Comparison of ENCODE assay signal across 22 cellular contexts in the genomic region with DNA sequence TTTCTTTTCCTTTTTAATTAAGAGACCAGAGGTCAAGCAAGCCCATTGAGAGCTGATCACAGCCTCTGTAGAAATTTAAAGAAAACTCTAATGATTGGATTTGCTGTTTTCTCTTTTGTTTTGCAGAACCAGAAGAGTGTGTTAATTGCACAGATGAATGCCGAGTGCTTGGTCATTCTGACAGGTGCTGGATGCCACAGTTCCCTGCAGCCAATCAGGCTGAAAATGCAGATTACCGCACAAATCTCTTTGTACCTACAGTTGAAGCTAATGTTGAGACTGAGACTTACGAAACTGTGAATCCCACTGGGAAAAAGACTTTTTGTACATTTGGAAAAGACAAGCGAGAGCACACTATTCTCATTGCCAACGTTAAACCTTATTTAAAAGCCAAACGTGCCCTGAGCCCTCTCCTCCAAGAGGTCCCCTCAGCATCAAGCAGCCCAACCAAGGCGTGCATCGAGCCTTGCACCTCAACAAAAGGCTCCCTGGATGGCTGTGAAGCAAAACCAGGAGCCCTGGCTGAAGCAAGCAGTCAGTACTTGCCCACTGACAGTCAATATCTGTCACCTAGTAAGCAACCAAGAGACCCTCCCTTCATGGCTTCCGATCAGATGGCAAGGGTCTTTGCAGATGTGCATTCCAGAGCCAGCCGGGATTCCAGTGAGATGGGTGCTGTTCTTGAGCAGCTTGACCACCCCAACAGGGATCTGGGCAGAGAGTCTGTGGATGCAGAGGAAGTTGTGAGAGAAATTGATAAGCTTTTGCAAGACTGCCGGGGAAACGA.
"Had no signal": no experiment of that assay in that cellular context is flagged by ENCODE, and none has a peak within 500 bp of the region (broad histone marks: within the 10 kb centered on the region; RNA-seq: fewer than 3 reads in every experiment).

No MANE protein-coding gene starts in this region.

- H3K9me3 ChIP-seq: right lobe of liver, tibial nerve had no signal

- H3K27ac ChIP-seq: foreskin keratinocyte, right lobe of liver, skin epidermis, tibial nerve, VCaP had no signal

- H3K27ac Mint-ChIP-seq: activated CD4-positive, alpha-beta T cell treated with anti-CD3 and anti-CD28 coated beads, Interleukin-2, amount 10 ng/mL, durations not matched to agents 7 days and 5 days; activated CD8-positive, alpha-beta T cell treated with anti-CD3 and anti-CD28 coated beads, Interleukin-2, amount 10 ng/mL, durations not matched to agents 7 days and 5 days; activated naive CD4-positive, alpha-beta T cell treated with anti-CD3 and anti-CD28 coated beads, Interleukin-2, amount 50 U/mL, for 72 hours; activated T-helper 1 cell treated with anti-CD3 and anti-CD28 coated beads, Interleukin-12 subunit alpha, Interleukin-12 subunit beta, Interleukin-2, Interleukin-4 antibody, amounts not matched to agents 30 ng/mL and 10 ng/mL and 1 ng/mL, durations not matched to agents 14 hours and 24 hours and 36 hours; brain; dendritic cell treated with granulocyte-macrophage colony-stimulating factor and Interleukin-4, amounts not matched to agents 40 ng/mL and 50 ng/mL, for 4 days; memory B cell; nephron; stimulated activated naive CD8-positive, alpha-beta T cell treated with anti-CD3 and anti-CD28 coated beads, Interleukin-15, amount 100 ng/mL, for 72 hours had no signal

- H3K9me3 Mint-ChIP-seq: activated CD4-positive, alpha-beta T cell treated with anti-CD3 and anti-CD28 coated beads, Interleukin-2, amount 10 ng/mL, durations not matched to agents 7 days and 5 days; activated T-helper 1 cell treated with anti-CD3 and anti-CD28 coated beads, Interleukin-12 subunit alpha, Interleukin-12 subunit beta, Interleukin-2, Interleukin-4 antibody, amounts not matched to agents 30 ng/mL and 10 ng/mL and 1 ng/mL, durations not matched to agents 14 hours and 24 hours and 36 hours; brain; dendritic cell treated with granulocyte-macrophage colony-stimulating factor and Interleukin-4, amounts not matched to agents 40 ng/mL and 50 ng/mL, for 4 days; nephron had no signal

- H3K4me3 Mint-ChIP-seq: activated CD4-positive, alpha-beta T cell treated with anti-CD3 and anti-CD28 coated beads, Interleukin-2, amount 10 ng/mL, durations not matched to agents 7 days and 5 days; activated CD8-positive, alpha-beta T cell treated with anti-CD3 and anti-CD28 coated beads, Interleukin-2, amount 10 ng/mL, durations not matched to agents 7 days and 5 days; activated T-helper 1 cell treated with anti-CD3 and anti-CD28 coated beads, Interleukin-12 subunit alpha, Interleukin-12 subunit beta, Interleukin-2, Interleukin-4 antibody, amounts not matched to agents 30 ng/mL and 10 ng/mL and 1 ng/mL, durations not matched to agents 14 hours and 24 hours and 36 hours; brain; dendritic cell treated with granulocyte-macrophage colony-stimulating factor and Interleukin-4, amounts not matched to agents 40 ng/mL and 50 ng/mL, for 4 days; memory B cell; nephron; stimulated activated naive CD8-positive, alpha-beta T cell treated with anti-CD3 and anti-CD28 coated beads, Interleukin-15, amount 100 ng/mL, for 72 hours had no signal

- H3K4me1 Mint-ChIP-seq: activated CD4-positive, alpha-beta T cell treated with anti-CD3 and anti-CD28 coated beads, Interleukin-2, amount 10 ng/mL, durations not matched to agents 7 days and 5 days; memory B cell; nephron; stimulated activated naive CD8-positive, alpha-beta T cell treated with anti-CD3 and anti-CD28 coated beads, Interleukin-15, amount 100 ng/mL, for 72 hours had no signal

- H3K36me3 Mint-ChIP-seq: activated naive CD4-positive, alpha-beta T cell treated with anti-CD3 and anti-CD28 coated beads, Interleukin-2, amount 50 U/mL, for 72 hours; memory B cell had no signal

- H3K27me3 Mint-ChIP-seq: activated CD4-positive, alpha-beta T cell treated with anti-CD3 and anti-CD28 coated beads, Interleukin-2, amount 10 ng/mL, durations not matched to agents 7 days and 5 days; dendritic cell treated with granulocyte-macrophage colony-stimulating factor and Interleukin-4, amounts not matched to agents 40 ng/mL and 50 ng/mL, for 4 days; memory B cell; stimulated activated naive CD8-positive, alpha-beta T cell treated with anti-CD3 and anti-CD28 coated beads, Interleukin-15, amount 100 ng/mL, for 72 hours had no signal

- H3K4me3 ChIP-seq: right lobe of liver, skin epidermis, tibial nerve had no signal

- ATAC-seq: activated CD8-positive, alpha-beta T cell treated with anti-CD3 and anti-CD28 coated beads, Interleukin-2, amount 10 ng/mL, durations not matched to agents 7 days and 5 days; activated naive CD4-positive, alpha-beta T cell treated with anti-CD3 and anti-CD28 coated beads, Interleukin-2, amount 50 U/mL, for 72 hours; foreskin keratinocyte; left ventricle myocardium superior; right lobe of liver; stimulated activated naive CD8-positive, alpha-beta T cell treated with anti-CD3 and anti-CD28 coated beads, Interleukin-15, amount 100 ng/mL, for 72 hours had no signal

- DNase-seq: activated CD4-positive, alpha-beta T cell treated with anti-CD3 and anti-CD28 coated beads, Interleukin-2, amount 10 ng/mL, durations not matched to agents 7 days and 5 days; activated CD4-positive, CD25-positive, alpha-beta regulatory T cell treated with anti-CD3 and anti-CD28 coated beads, Interleukin-2, amount 50 U/mL, for 72 hours; activated CD8-positive, alpha-beta T cell treated with anti-CD3 and anti-CD28 coated beads, Interleukin-2, amount 10 ng/mL, durations not matched to agents 7 days and 5 days; activated gamma-delta T cell treated with Interleukin-2 at 50 U/mL for 16 hours; aorta; effector CD8-positive, alpha-beta T cell; foreskin keratinocyte; left ventricle myocardium superior; occipital lobe; right lobe of liver; stimulated activated CD4-positive, alpha-beta T cell treated with anti-CD3 and anti-CD28 coated beads, Interleukin-1b, Interleukin-23, amount 100 ng/mL, for 48 hours; stimulated activated naive CD8-positive, alpha-beta T cell treated with anti-CD3 and anti-CD28 coated beads, Interleukin-15, amount 100 ng/mL, for 72 hours; T-helper 9 cell had no signal

- H3K27me3 ChIP-seq: foreskin keratinocyte, right lobe of liver, tibial nerve had no signal

- H3K4me1 ChIP-seq: foreskin keratinocyte, right lobe of liver, tibial nerve had no signal

- H3K36me3 ChIP-seq: right lobe of liver, tibial nerve had no signal
